In genomic region chr3:151927915-151928525, GRCh38 we compare ENCODE assay signal across 12 cellular contexts. TPM values are rescaled to one million over a fixed set of nuclear protein-coding genes. Genes with fewer than 3 reads are reported as not detected.
A peak's percentile ranks its signal among the peaks of the same experiment; 100 is the strongest.
DNase-seq lines count a peak whose midpoint lies in the region; ATAC-seq and TF ChIP-seq lines count a peak whose summit lies in the region.
"Not testable (repeated sequence)": the region's sequence is repeated elsewhere in the genome, so short reads cannot be mapped to it uniquely, and the experiment has no call there.
"Had no signal": no experiment of that assay in that cellular context is flagged by ENCODE, and none has a peak within 500 bp of the region (broad histone marks: within the 10 kb centered on the region; RNA-seq: fewer than 3 reads in every experiment).

No MANE protein-coding gene starts in this region.

- H3K27me3 ChIP-seq in PC-3 (ENCODE audit: low read length); breast epithelium; mesenchymal stem cell (ENCODE audit: control insufficient read depth in 1 of 2, insufficient read depth in 1 of 2, low read length in 2 of 2); suprapubic skin; uterus: not testable (repeated sequence)

- H3F3A ChIP-seq in PC-3 (ENCODE audit: low read length, unreplicated experiment), result not testable (repeated sequence)

- H3K79me2 ChIP-seq in PC-3 (ENCODE audit: low read length), result not testable (repeated sequence)

- not testable (repeated sequence) for H2BK12ac ChIP-seq in mesenchymal stem cell (ENCODE audit: low read length in 2 of 2)

- POLR2A ChIA-PET in PC-3 (lab: Charles Lee; ENCODE audit: unreplicated experiment), result not testable (repeated sequence)

- not testable (repeated sequence) for H4K8ac ChIP-seq in mesenchymal stem cell (ENCODE audit: low read length)

- not testable (repeated sequence) for H2BK5ac ChIP-seq in mesenchymal stem cell (ENCODE audit: low read depth, low read length, poor library complexity, severe bottlenecking)

- H3K9ac ChIP-seq in PC-3 (ENCODE audit: low read length), result not testable (repeated sequence)
- peak overlapping the region; percentile 72 for H3K9ac ChIP-seq in mesenchymal stem cell (ENCODE audit: low read length)

- not testable (repeated sequence) for ATAC-seq in PC-3

- not testable (repeated sequence) for H3K79me1 ChIP-seq in mesenchymal stem cell (replicated peaks; ENCODE audit: low read length, poor library complexity, severe bottlenecking)

- DNase-seq in ELF-1 (ENCODE audit: low read depth, low spot score), result peak; percentile 49
- not testable (repeated sequence) for DNase-seq in PC-3; breast epithelium (ENCODE audit: low spot score in 2 of 2); fibroblast of villous mesenchyme (ENCODE audit: low read depth); mesenchymal stem cell; suprapubic skin (ENCODE audit: low spot score in 2 of 2); uterus

- not testable (repeated sequence) for H3K14ac ChIP-seq in mesenchymal stem cell (ENCODE audit: low read length in 2 of 2)

- H3K27ac ChIP-seq in PC-3 (ENCODE audit: low read length), result peak overlapping the region; percentile 92
- H3K27ac ChIP-seq in breast epithelium, result peak overlapping the region; percentile 56 to 85
- not testable (repeated sequence) for H3K27ac ChIP-seq in mesenchymal stem cell (ENCODE audit: low read length, poor library complexity, severe bottlenecking)
- H3K27ac ChIP-seq in suprapubic skin, result peak overlapping the region; percentile 93
- H3K27ac ChIP-seq in uterus, result peak overlapping the region; percentile 64 to 75

- H3K36me3 ChIP-seq in PC-3 (ENCODE audit: low read depth, low read length); breast epithelium; mesenchymal stem cell (ENCODE audit: control insufficient read depth in 1 of 2, insufficient read depth in 2 of 2, low read depth in 1 of 2, low read length in 2 of 2); suprapubic skin; uterus: not testable (repeated sequence)

- 96% methylated on average over 47 of the region's 49 CpGs for WGBS in mesenchymal stem cell
- WGBS in suprapubic skin, result 84% methylated on average over 28 of the region's 49 CpGs

- H3K4me2 ChIP-seq in PC-3 (ENCODE audit: low read length), result peak overlapping the region; percentile 78; the same call in 1 of the 2 replicates
- H3K4me2 ChIP-seq in mesenchymal stem cell (ENCODE audit: low read length, poor library complexity, severe bottlenecking), result not testable (repeated sequence)

- not testable (repeated sequence) for BruUV-seq in PC-3 (replicated peaks; lab: Mats Ljungman, UMichigan)

- H3K9me2 ChIP-seq in PC-3 (replicated peaks; ENCODE audit: low read length), result not testable (repeated sequence)

- not testable (repeated sequence) for TF ChIP-seq CTCF in PC-3 (conservative IDR thresholded peaks at IDR 0.05; ENCODE audit: low read depth, low read length); breast epithelium (IDR thresholded peaks at IDR 0.05); fibroblast of villous mesenchyme (IDR thresholded peaks at IDR 0.05; ENCODE audit: insufficient read depth, low read depth, low read length); suprapubic skin (IDR thresholded peaks at IDR 0.05); uterus (IDR thresholded peaks at IDR 0.05)

- not testable (repeated sequence) for H4K91ac ChIP-seq in mesenchymal stem cell (ENCODE audit: low read length)

- H2AFZ ChIP-seq in PC-3 (ENCODE audit: low read length); mesenchymal stem cell (ENCODE audit: low read depth, low read length): not testable (repeated sequence)

- CTCF ChIA-PET in PC-3 (lab: Charles Lee), result not testable (repeated sequence)

- H3K4me1 ChIP-seq in PC-3 (ENCODE audit: insufficient read depth, low read length), result peaks cover 47% of the 10 kb centered on the region
- H3K4me1 ChIP-seq in breast epithelium; mesenchymal stem cell (ENCODE audit: control insufficient read depth, insufficient read depth, low read depth, low read length); uterus: not testable (repeated sequence)
- H3K4me1 ChIP-seq in suprapubic skin, result peaks cover 52% of the 10 kb centered on the region

- not testable (repeated sequence) for H3K23ac ChIP-seq in mesenchymal stem cell (ENCODE audit: low read length in 2 of 2)

- intact Hi-C loops in PC-3 (cut with micrococcal nuclease), result loop anchor here (1.0 to 5.0 kb wide), 6 partner anchors 37 to 514 kb away; partner anchors contain the start of gene MBNL1
- intact Hi-C loops in breast epithelium (cut with DNase I; ENCODE audit: low total_unique reads); uterus (cut with DNase I; ENCODE audit: low total_unique reads): not testable (repeated sequence)

- TF ChIP-seq EP300 in suprapubic skin (IDR thresholded peaks at IDR 0.05), result not testable (repeated sequence)

- TF ChIP-seq POLR2A in breast epithelium (IDR thresholded peaks at IDR 0.05); suprapubic skin (IDR thresholded peaks at IDR 0.05); uterus (IDR thresholded peaks at IDR 0.05): not testable (repeated sequence)

- not testable (repeated sequence) for H3K9me3 ChIP-seq in PC-3 (ENCODE audit: low read length); breast epithelium; mesenchymal stem cell (ENCODE audit: control insufficient read depth, low read length); suprapubic skin; uterus

- not testable (repeated sequence) for H3K4ac ChIP-seq in mesenchymal stem cell (ENCODE audit: low read depth in 1 of 2, low read length in 2 of 2)

- not testable (repeated sequence) for H2BK120ac ChIP-seq in mesenchymal stem cell (ENCODE audit: low read depth, low read length)

- not testable (repeated sequence) for H4K20me1 ChIP-seq in PC-3 (ENCODE audit: low read length)

- H2BK15ac ChIP-seq in mesenchymal stem cell (ENCODE audit: low read depth, poor library complexity, severe bottlenecking), result not testable (repeated sequence)

- peak overlapping the region in 1 of 2 experiments; percentile 34 for H3K18ac ChIP-seq in mesenchymal stem cell (ENCODE audit: low read depth in 1 of 2, low read length in 2 of 2)

- H3K4me3 ChIP-seq in PC-3 (ENCODE audit: low read length); mesenchymal stem cell (ENCODE audit: insufficient read depth in 1 of 2, low read depth in 1 of 2, low read length in 2 of 2); suprapubic skin; uterus: not testable (repeated sequence)
- peak overlapping the region in 2 of 3 donors; percentile 41 to 60 for H3K4me3 ChIP-seq in breast epithelium
- H3K4me3 ChIP-seq in fibroblast of villous mesenchyme (ENCODE audit: low read depth, low read length), result peak overlapping the region; percentile 13

- not testable (repeated sequence) for H2AK5ac ChIP-seq in mesenchymal stem cell (ENCODE audit: low read length, severe bottlenecking)

RNA-seq across cellular contexts. Expression of gene SUCNR1, which starts 54.6 kb away (rescaled TPM):
- not detected in 2 replicates for total RNA-seq in PC-3 (2014; rRNA removed)
- total RNA-seq in breast epithelium, result 1 to 10 TPM in 2 of 3 donors, under 1 TPM in 1; 0.33 to 1.6 (median 1.3) TPM
- 0.32 and 0.43 TPM in 2 replicates for total RNA-seq in fibroblast of villous mesenchyme
- 20.8 TPM for polyA plus RNA-seq in mesenchymal stem cell (2013, experiment 1 of 2)
- 21.5 TPM for polyA plus RNA-seq in mesenchymal stem cell (2013, experiment 2 of 2)
- total RNA-seq in suprapubic skin, result 1 to 10 TPM in 3 of 4 donors, under 1 TPM in 1; 0.79 to 2.2 (median 1.4) TPM
- total RNA-seq in uterus, result under 1 TPM in 2 of 4 donors, not detected in 2; 0.21 to 0.59 TPM
- total RNA-seq: Caco-2; CD4-positive, alpha-beta T cell; H7; IMR-90 had no signal
- polyA plus RNA-seq: BJ, IMR-90 had no signal
